ENCODE assay signal across 15 cellular contexts in the genomic region with DNA sequence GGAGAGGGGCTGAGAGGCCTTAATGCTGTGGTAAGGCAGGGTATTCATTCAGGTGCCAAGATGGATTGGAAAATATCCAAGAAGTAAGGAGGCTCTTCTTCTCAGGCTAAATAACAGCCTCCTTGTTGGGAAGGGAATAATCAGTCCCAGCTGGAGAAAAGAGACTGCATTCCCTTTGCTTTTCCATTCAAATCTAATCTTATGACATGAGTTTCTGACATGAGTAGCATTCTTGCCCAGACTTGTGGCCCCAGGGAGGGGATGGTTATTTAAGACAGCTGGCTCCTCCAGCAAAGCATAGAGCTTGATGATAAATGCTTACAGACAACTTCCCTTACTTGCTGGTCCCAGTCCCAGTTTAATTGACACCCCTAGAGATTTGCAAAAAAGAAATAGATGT.
DNase-seq lines count a peak whose midpoint lies in the region; ATAC-seq, FAIRE-seq and TF ChIP-seq lines count a peak whose summit lies in the region.
"Had no signal": no experiment of that assay in that cellular context is flagged by ENCODE, and none has a peak within 500 bp of the region (broad histone marks: within the 10 kb centered on the region; RNA-seq: fewer than 3 reads in every experiment).

No MANE protein-coding gene starts in this region.

- no TSS peak for BruUV-seq in MCF 10A (replicated peaks; lab: Mats Ljungman, UMichigan)

- peaks cover 9% of the 10 kb centered on the region for H3K27me3 Mint-ChIP-seq in MCF 10A (ENCODE audit: insufficient read depth, unreplicated experiment)
- H3K27me3 Mint-ChIP-seq in astrocyte (ENCODE audit: low read depth, unreplicated experiment): no peaks in the 10 kb centered on the region
- peaks cover 5 to 12% of the 10 kb centered on the region in 2 donors for H3K27me3 Mint-ChIP-seq in T-cell

- no peak overlapping the region for H3K9ac ChIP-seq in astrocyte (ENCODE audit: low read length)

- intact Hi-C loops in MCF 10A (cut with micrococcal nuclease) (no loop called here), breast epithelium (cut with DNase I; ENCODE audit: low total_unique reads) (no loop called here), heart right ventricle (cut with DNase I) (loop anchor here in 1 of 10 donors (10.0 kb wide), 1 partner anchor 92 kb away; no protein-coding TSS in a partner anchor), dorsolateral prefrontal cortex (cut with DNase I) (no loop called here)

- H3K4me1 ChIP-seq in breast epithelium: peaks cover 0 to 3% of the 10 kb centered on the region in 2 donors
- peaks cover 34% of the 10 kb centered on the region for H3K4me1 ChIP-seq in astrocyte (ENCODE audit: insufficient read depth, low read length)
- H3K4me1 ChIP-seq in heart right ventricle: peaks cover 9 to 65% (median 51%) of the 10 kb centered on the region in 9 donors

- no peak overlapping the region for H3K27ac Mint-ChIP-seq in MCF 10A (ENCODE audit: low read depth, unreplicated experiment)
- no peak overlapping the region for H3K27ac Mint-ChIP-seq in astrocyte (ENCODE audit: unreplicated experiment)
- no peak overlapping the region for H3K27ac Mint-ChIP-seq in T-cell

- CTCF ChIA-PET in MCF 10A (lab: Yijun Ruan, JAX) (interaction anchor here (1.0 to 1.4 kb wide), 2 partner anchors 66 to 168 kb away, joined by 3 read pairs; no protein-coding TSS in a partner anchor), T-cell (lab: Charles Lee) (no interaction called here)

- H3K9me3 Mint-ChIP-seq in MCF 10A (ENCODE audit: unreplicated experiment) (no peaks in the 10 kb centered on the region), astrocyte (ENCODE audit: unreplicated experiment) (peaks cover 4% of the 10 kb centered on the region), T-cell (no peaks in the 10 kb centered on the region)

- TF ChIP-seq POLR2A in breast epithelium (IDR thresholded peaks at IDR 0.05): no peak

- H3K9me3 ChIP-seq in breast epithelium (no peaks in the 10 kb centered on the region), astrocyte (ENCODE audit: insufficient read depth, low read depth, low read length) (no peaks in the 10 kb centered on the region), heart right ventricle (no peaks in the 10 kb centered on the region)

- no peak for TF ChIP-seq CTCF in MCF 10A (IDR thresholded peaks at IDR 0.05; ENCODE audit: unreplicated experiment)
- TF ChIP-seq CTCF in breast epithelium (IDR thresholded peaks at IDR 0.05): no peak
- TF ChIP-seq CTCF in astrocyte (IDR thresholded peaks at IDR 0.05; ENCODE audit: insufficient read depth, low read depth, low read length): no peak
- TF ChIP-seq CTCF in heart right ventricle (IDR thresholded peaks at IDR 0.05): no peak
- no peak for TF ChIP-seq CTCF in dorsolateral prefrontal cortex (IDR thresholded peaks at IDR 0.05 in 54 of 56, conservative IDR thresholded peaks at IDR 0.05 in 2 of 56; ENCODE audit: low read depth in 1 of 56, partially characterized antibody in 56 of 56)

- no peaks in the 10 kb centered on the region for H4K20me1 ChIP-seq in astrocyte (ENCODE audit: insufficient read depth, low read length)

- peak; percentile 64 for FAIRE-seq in astrocyte (lab: Jason Lieb, UNC)
- FAIRE-seq: endothelial cell of umbilical vein had no signal

- no peaks in the 10 kb centered on the region for H3K27me3 ChIP-seq in breast epithelium
- no peaks in the 10 kb centered on the region for H3K27me3 ChIP-seq in astrocyte (ENCODE audit: insufficient read depth, low read length)
- no peaks in the 10 kb centered on the region for H3K27me3 ChIP-seq in heart right ventricle
- H3K27me3 ChIP-seq in dorsolateral prefrontal cortex: no peaks in the 10 kb centered on the region

- no peak overlapping the region for H3K4me2 ChIP-seq in astrocyte (ENCODE audit: low read length)

- POLR2A ChIA-PET in MCF 10A (lab: Yijun Ruan, JAX): interaction anchor here (1.2 kb wide), 1 partner anchor 23 kb away, joined by 5 read pairs; no protein-coding TSS in a partner anchor
- POLR2A ChIA-PET in T-cell (lab: Charles Lee): no interaction called here

- H3K27ac ChIP-seq in breast epithelium: no peak overlapping the region
- H3K27ac ChIP-seq in astrocyte (ENCODE audit: low read depth, low read length): no peak overlapping the region
- H3K27ac ChIP-seq in heart right ventricle: peak overlapping the region in 3 of 10 donors; percentile 38 to 72 (median 59)
- H3K27ac ChIP-seq in dorsolateral prefrontal cortex: peak overlapping the region in 25 of 59 donors; percentile 1 to 69 (median 35)

- no peak overlapping the region for H3K4me3 Mint-ChIP-seq in MCF 10A (ENCODE audit: unreplicated experiment)
- no peak overlapping the region for H3K4me3 Mint-ChIP-seq in astrocyte (ENCODE audit: unreplicated experiment)
- H3K4me3 Mint-ChIP-seq in T-cell: no peak overlapping the region

- no peak overlapping the region for H2AFZ ChIP-seq in astrocyte (ENCODE audit: low read depth, low read length)

- H3K79me2 ChIP-seq in astrocyte (ENCODE audit: insufficient read depth, low read length): peaks cover 5% of the 10 kb centered on the region

- ATAC-seq in heart right ventricle (peak in 7 of 8 donors; percentile 28 to 63 (median 56)), T-cell (replicated peaks in 1 of 4) (no peak)

- no peaks in the 10 kb centered on the region for H3K4me1 Mint-ChIP-seq in MCF 10A (ENCODE audit: insufficient read depth, unreplicated experiment)
- H3K4me1 Mint-ChIP-seq in astrocyte (ENCODE audit: low read depth, unreplicated experiment): peaks cover 22% of the 10 kb centered on the region
- no peaks in the 10 kb centered on the region for H3K4me1 Mint-ChIP-seq in T-cell

- H3K36me3 ChIP-seq in breast epithelium (no peaks in the 10 kb centered on the region), astrocyte (ENCODE audit: insufficient read depth, low read length) (no peaks in the 10 kb centered on the region), heart right ventricle (no peaks in the 10 kb centered on the region)

- H3K36me3 Mint-ChIP-seq in MCF 10A (ENCODE audit: insufficient read depth, unreplicated experiment) (no peaks in the 10 kb centered on the region), astrocyte (ENCODE audit: low read depth, unreplicated experiment) (no peaks in the 10 kb centered on the region), T-cell (no peaks in the 10 kb centered on the region)

- DNase-seq in MCF 10A (ENCODE audit: unreplicated experiment): peak; percentile 10
- no peak for DNase-seq in breast epithelium (ENCODE audit: low spot score in 2 of 2)
- DNase-seq in astrocyte (ENCODE audit: low read depth): peak; percentile 85
- DNase-seq in heart right ventricle: peak in 1 of 2 donors; percentile 47
- no peak for DNase-seq in dorsolateral prefrontal cortex
- DNase-seq in T-cell: no peak
- no peak for DNase-seq in ecto neural progenitor cell (ENCODE audit: low spot score)
- DNase-seq in NCI-H345 treated with DMSO at 0.1 percent for 48 hours (lab: John Stamatoyannopoulos, UW; ENCODE audit: unreplicated experiment): no peak
- DNase-seq: ACHN; activated CD8-positive, alpha-beta memory T cell treated with anti-CD3 and anti-CD28 coated beads, Interleukin-2, amount 50 U/mL, for 48 hours; amniotic stem cell; NCI-H1694; stimulated activated CD4-positive, alpha-beta T cell treated with anti-CD3 and anti-CD28 coated beads, Interleukin-1b, Interleukin-23, amount 100 ng/mL, for 48 hours; stimulated activated naive CD4-positive, alpha-beta T cell treated with Interleukin-2 at 50 U/mL for 16 hours had no signal

- H3K4me3 ChIP-seq in breast epithelium: no peak overlapping the region
- no peak overlapping the region for H3K4me3 ChIP-seq in astrocyte (ENCODE audit: insufficient read depth, low read depth, low read length)
- H3K4me3 ChIP-seq in heart right ventricle: no peak overlapping the region
- H3K4me3 ChIP-seq in dorsolateral prefrontal cortex: no peak overlapping the region

Comparison
In these comparisons a context has a peak if more than half of its experiments do, and no peak if none do; other contexts are left out.
1. DNase-seq: peak in MCF 10A (single experiment) and astrocyte (single experiment); none in breast epithelium (0 of 2), dorsolateral prefrontal cortex (0 of 10), T-cell (0 of 34), ecto neural progenitor cell (single experiment) and NCI-H345 treated with DMSO at 0.1 percent for 48 hours (single experiment).
2. ATAC-seq: peak in heart right ventricle (7 of 8); none in T-cell (0 of 4).